8 cellular contexts compared by ENCODE assay signal in the genomic region with DNA sequence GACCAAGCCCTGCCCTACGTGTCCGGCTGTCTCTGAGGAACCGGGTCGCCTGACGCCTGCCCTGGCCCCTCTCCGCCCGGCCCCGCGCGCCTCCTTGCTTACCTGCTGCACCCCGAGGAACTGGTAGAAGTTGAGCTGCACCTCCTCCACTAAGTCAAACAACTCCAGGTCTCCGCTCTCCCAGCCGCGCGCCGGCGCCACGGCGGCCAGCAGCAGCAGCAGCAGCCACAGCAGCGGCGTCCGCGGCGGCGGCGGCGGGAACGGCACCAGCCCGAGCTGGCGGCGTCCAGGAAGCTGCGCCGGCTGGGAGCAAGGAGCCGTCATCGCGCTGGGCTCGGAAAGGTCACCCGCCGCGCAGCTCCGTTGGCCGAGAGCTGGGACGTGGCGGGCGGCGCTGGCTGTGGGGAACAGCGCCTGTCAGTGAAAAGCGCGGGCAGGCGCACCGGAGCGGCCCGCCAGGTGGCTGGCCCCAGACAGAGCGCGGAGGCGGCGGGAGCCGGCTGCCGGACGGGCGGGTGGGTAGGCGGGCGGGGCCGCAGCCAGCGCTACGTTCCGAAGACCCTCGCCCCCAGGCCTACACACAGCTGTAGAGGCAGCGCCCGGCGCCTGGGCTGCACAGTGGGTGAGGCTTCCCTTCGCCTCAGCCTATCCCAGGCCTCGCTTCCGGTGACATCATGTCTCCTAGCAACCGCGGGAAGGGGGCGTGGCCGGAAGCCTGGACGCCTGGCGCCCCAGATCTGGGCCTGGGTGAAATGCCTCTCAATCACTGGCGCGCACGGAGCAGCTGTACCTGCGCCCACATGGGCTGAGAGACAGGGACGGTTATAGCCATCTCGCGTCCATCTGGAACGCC. TPM values are rescaled to one million over a fixed set of nuclear protein-coding genes. Genes with fewer than 3 reads are reported as not detected.
A peak's percentile ranks its signal among the peaks of the same experiment; 100 is the strongest.
DNase-seq lines count a peak whose midpoint lies in the region; ATAC-seq and TF ChIP-seq lines count a peak whose summit lies in the region.

A gene with protein sequence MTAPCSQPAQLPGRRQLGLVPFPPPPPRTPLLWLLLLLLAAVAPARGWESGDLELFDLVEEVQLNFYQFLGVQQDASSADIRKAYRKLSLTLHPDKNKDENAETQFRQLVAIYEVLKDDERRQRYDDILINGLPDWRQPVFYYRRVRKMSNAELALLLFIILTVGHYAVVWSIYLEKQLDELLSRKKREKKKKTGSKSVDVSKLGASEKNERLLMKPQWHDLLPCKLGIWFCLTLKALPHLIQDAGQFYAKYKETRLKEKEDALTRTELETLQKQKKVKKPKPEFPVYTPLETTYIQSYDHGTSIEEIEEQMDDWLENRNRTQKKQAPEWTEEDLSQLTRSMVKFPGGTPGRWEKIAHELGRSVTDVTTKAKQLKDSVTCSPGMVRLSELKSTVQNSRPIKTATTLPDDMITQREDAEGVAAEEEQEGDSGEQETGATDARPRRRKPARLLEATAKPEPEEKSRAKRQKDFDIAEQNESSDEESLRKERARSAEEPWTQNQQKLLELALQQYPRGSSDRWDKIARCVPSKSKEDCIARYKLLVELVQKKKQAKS (minus strand): TSS at position 620 of the 853 bp plus-strand sequence. CDS start 296 bp downstream, at position 324.

- peak; percentile 95 for ATAC-seq in GM21717 (IDR thresholded peaks at IDR 0.05; ENCODE audit: unreplicated experiment)

- no peaks in the 10 kb centered on the region for H3K27me3 ChIP-seq in PC-9 (ENCODE audit: insufficient read depth, low read depth)
- no peaks in the 10 kb centered on the region for H3K27me3 ChIP-seq in mucosa of rectum (ENCODE audit: control insufficient read depth in 2 of 2, insufficient read depth in 2 of 2, low read length in 2 of 2)

- peaks cover 22% of the 10 kb centered on the region for H3K79me2 ChIP-seq in PC-9 (ENCODE audit: low read depth)

- peak within 1 kb of the TSS; percentile 89 for H2AFZ ChIP-seq in PC-9

- peaks cover 7% of the 10 kb centered on the region; the same call in 1 of the 2 replicates for H3F3A ChIP-seq in PC-9 (ENCODE audit: insufficient read depth, low read depth)

- BruUV-seq in PC-9 (replicated peaks; lab: Mats Ljungman, UMichigan), result no TSS peak

- DNase-seq in DMS53 (lab: John Stamatoyannopoulos, UW), result peak; percentile 100
- peak; percentile 98 for DNase-seq in KBM-7
- peak; percentile 78 to 96 for DNase-seq in PC-9
- DNase-seq in activated T-cell treated with anti-CD3 and anti-CD28 coated beads, Interleukin-2, amount 50 U/mL, for 1 hour, result peak; percentile 100
- DNase-seq in epithelial cell of proximal tubule (ENCODE audit: low read depth), result peak; percentile 40
- peak; percentile 100 for DNase-seq in stimulated activated CD8-positive, alpha-beta memory T cell treated with anti-CD3 and anti-CD28 coated beads, Interleukin-4, amount 100 ng/mL, for 48 hours

- peak within 1 kb of the TSS; percentile 85 for H3K4me2 ChIP-seq in PC-9

- peak within 1 kb of the TSS; percentile 93 for H3K4me3 ChIP-seq in PC-9
- peak within 1 kb of the TSS; percentile 74 for H3K4me3 ChIP-seq in epithelial cell of proximal tubule (ENCODE audit: low read depth, low read length)
- peak within 1 kb of the TSS; percentile 90 to 94 for H3K4me3 ChIP-seq in mucosa of rectum (ENCODE audit: low read length in 2 of 2)

- POLR2A ChIA-PET in PC-9 (lab: Charles Lee; ENCODE audit: unreplicated experiment), result interaction anchor here (0.6 to 0.7 kb wide), 4 partner anchors 225 to 1335 kb away, joined by 3 to 6 read pairs (median 4); no protein-coding TSS in a partner anchor

- CTCF ChIA-PET in PC-9 (lab: Charles Lee), result interaction anchor here (1.0 kb wide), 1 partner anchor 337 kb away, joined by 4 read pairs; no protein-coding TSS in a partner anchor

- peak within 1 kb of the TSS; percentile 48 for H3K27ac ChIP-seq in PC-9
- H3K27ac ChIP-seq in mucosa of rectum (ENCODE audit: low read depth in 2 of 2, low read length in 2 of 2), result peak within 1 kb of the TSS; percentile 94

- H4K20me1 ChIP-seq in PC-9 (ENCODE audit: insufficient read depth), result no peaks in the 10 kb centered on the region

- no peaks in the 10 kb centered on the region for H3K9me3 ChIP-seq in PC-9 (ENCODE audit: insufficient read depth, low read depth)
- H3K9me3 ChIP-seq in mucosa of rectum (ENCODE audit: control insufficient read depth in 2 of 2, low read length in 2 of 2), result no peaks in the 10 kb centered on the region

- H3K9me2 ChIP-seq in PC-9 (ENCODE audit: insufficient read depth), result no peaks in the 10 kb centered on the region

- no peak for TF ChIP-seq CTCF in PC-9 (conservative IDR thresholded peaks at IDR 0.05)
- no peak for TF ChIP-seq CTCF in epithelial cell of proximal tubule (conservative IDR thresholded peaks at IDR 0.05; ENCODE audit: low read depth, low read length)

- H3K4me1 ChIP-seq in PC-9 (replicated peaks; ENCODE audit: insufficient read depth) (peaks cover 13% of the 10 kb centered on the region), mucosa of rectum (ENCODE audit: control insufficient read depth in 2 of 2, insufficient read depth in 2 of 2, low read length in 2 of 2) (peaks cover 3 to 12% of the 10 kb centered on the region in 2 donors)

- in situ Hi-C loops in KBM-7 (cut with MboI; ENCODE audit: low pct_unique_long_range_greater_than_20kb, low sequenced_read_pairs), result no loop called here

- H3K36me3 ChIP-seq in PC-9 (ENCODE audit: low read depth) (no peaks in the 10 kb centered on the region), mucosa of rectum (ENCODE audit: control insufficient read depth in 2 of 2, insufficient read depth in 2 of 2, low read length in 2 of 2) (no peaks in the 10 kb centered on the region)

- H3K9ac ChIP-seq in mucosa of rectum (ENCODE audit: low read depth in 1 of 2, low read length in 2 of 2), result peak within 1 kb of the TSS; percentile 88 to 92

- intact Hi-C loops in PC-9 (cut with micrococcal nuclease; ENCODE audit: unreplicated experiment), result loop anchor here (2.0 kb wide), 3 partner anchors 225 to 1091 kb away; a partner anchor contains a TSS

RNA-seq across cellular contexts. Expression of the gene that starts here (rescaled TPM):
- 10.8 and 19.1 TPM in 2 replicates for total RNA-seq in PC-9 (2021)
- 22.8 and 28.7 TPM in 2 replicates for total RNA-seq in epithelial cell of proximal tubule

Comparison
In these comparisons a context has a peak if more than half of its experiments do, and no peak if none do; other contexts are left out.
1. Peak in every context shown above with its lines: DNase-seq, ATAC-seq, H3K4me3 ChIP-seq and H3K27ac ChIP-seq.
2. DNase-seq: peak in every context shown above with its lines; median percentile 100 in DMS53; 100 in activated T-cell treated with anti-CD3 and anti-CD28 coated beads, Interleukin-2, amount 50 U/mL, for 1 hour; 100 in stimulated activated CD8-positive, alpha-beta memory T cell treated with anti-CD3 and anti-CD28 coated beads, Interleukin-4, amount 100 ng/mL, for 48 hours; 98 in KBM-7; 87 in PC-9; 40 in epithelial cell of proximal tubule.